21 cellular contexts compared by ENCODE assay signal in genomic region chr4:18480928-18481327, GRCh38.
DNase-seq lines count a peak whose midpoint lies in the region; ATAC-seq and TF ChIP-seq lines count a peak whose summit lies in the region.
"Had no signal": no experiment of that assay in that cellular context is flagged by ENCODE, and none has a peak within 500 bp of the region (broad histone marks: within the 10 kb centered on the region; RNA-seq: fewer than 3 reads in every experiment).

No MANE protein-coding gene starts in this region.

- no peaks in the 10 kb centered on the region for H3K27me3 ChIP-seq in right lobe of liver
- H3K27me3 ChIP-seq: SJSA1 had no signal

- no peak overlapping the region for H3K27ac ChIP-seq in right lobe of liver
- H3K27ac ChIP-seq: SJSA1 had no signal

- no peak for TF ChIP-seq POLR2A in right lobe of liver (IDR thresholded peaks at IDR 0.05)

- H3K4me3 ChIP-seq in right lobe of liver: no peak overlapping the region
- H3K4me3 ChIP-seq: GM12878, SJSA1 had no signal

- no peaks in the 10 kb centered on the region for H3K9me3 ChIP-seq in right lobe of liver

- no peak for ATAC-seq in right lobe of liver
- ATAC-seq in HG03442 (IDR thresholded peaks at IDR 0.05; ENCODE audit: unreplicated experiment): no peak
- ATAC-seq: GM12878, HCT116 had no signal

- intact Hi-C loops in right lobe of liver (cut with DNase I): no loop called here

- H3K4me1 ChIP-seq in right lobe of liver: no peaks in the 10 kb centered on the region
- H3K4me1 ChIP-seq: SJSA1 had no signal

- no peaks in the 10 kb centered on the region for H3K36me3 ChIP-seq in right lobe of liver
- H3K36me3 ChIP-seq: SJSA1 had no signal

- no peak for TF ChIP-seq CTCF in right lobe of liver (IDR thresholded peaks at IDR 0.05)

- DNase-seq in COLO668 (lab: John Stamatoyannopoulos, UW; ENCODE audit: unreplicated experiment) (peak; percentile 33), NCI-H1417 treated with DMSO at 0.1 percent for 48 hours (lab: John Stamatoyannopoulos, UW) (peak; percentile 42), NCI-H774 (lab: John Stamatoyannopoulos, UW) (peak; percentile 2), left kidney (ENCODE audit: low read depth, low spot score) (peak; percentile 4), right lobe of liver (no peak)
- no peak for DNase-seq in NK-92 treated with Interleukin-12 subunit alpha and Interleukin-12 subunit beta, amount 100 ng/mL, for 24 hours (lab: John Stamatoyannopoulos, UW)
- DNase-seq: 8988T, ACHN, DMS79, EL, GDM1, NCI-H1092, NCI-H1694 treated with DMSO at 0.1 percent for 48 hours, NCI-H2227 treated with DMSO at 0.1 percent for 48 hours, NCI-H69, Right ventricle myocardium superior, RPMI8226 had no signal

Comparison
In these comparisons a context has a peak if more than half of its experiments do, and no peak if none do; other contexts are left out.
1. DNase-seq: peak in COLO668 (single experiment), NCI-H1417 treated with DMSO at 0.1 percent for 48 hours (single experiment), NCI-H774 (single experiment) and left kidney (single experiment); none in right lobe of liver (0 of 3) and NK-92 treated with Interleukin-12 subunit alpha and Interleukin-12 subunit beta, amount 100 ng/mL, for 24 hours (single experiment).